ENCODE assay signal across 19 cellular contexts in genomic region chr2:179741317-179741716, GRCh38.
DNase-seq lines count a peak whose midpoint lies in the region; ATAC-seq, FAIRE-seq and TF ChIP-seq lines count a peak whose summit lies in the region.
"Had no signal": no experiment of that assay in that cellular context is flagged by ENCODE, and none has a peak within 500 bp of the region (broad histone marks: within the 10 kb centered on the region; RNA-seq: fewer than 3 reads in every experiment).

No MANE protein-coding gene starts in this region.

- no peak for DNase-seq in HepG2 (ENCODE audit: low spot score)
- no peak for DNase-seq in right lobe of liver
- DNase-seq in gastrocnemius medialis: peak; percentile 10 to 43
- no peak for DNase-seq in NCI-H2171 treated with DMSO at 0.1 percent for 48 hours (lab: John Stamatoyannopoulos, UW)
- no peak for DNase-seq in SIG-M5 treated with dmso at 0.1 percent for 504 hours (lab: John Stamatoyannopoulos, UW; ENCODE audit: unreplicated experiment)
- no peak for DNase-seq in NCI-H2107 (lab: John Stamatoyannopoulos, UW)
- DNase-seq: CD4-positive, CD25-positive, alpha-beta regulatory T cell; DMS53; HFFc6; MG63; NCI-H1092; NCI-H146; NCI-H2081; NCI-H2227 treated with DMSO at 0.1 percent for 48 hours; NCI-H524 treated with DMSO at 0.1 percent for 48 hours had no signal

- H2AFZ ChIP-seq in HepG2 (ENCODE audit: low read length): no peak overlapping the region

- TF ChIP-seq POLR2A in HepG2 (IDR thresholded peaks at IDR 0.05; ENCODE audit: insufficient read depth in 1 of 2, low read depth in 2 of 2, low read length in 2 of 2): no peak
- no peak for TF ChIP-seq POLR2A in right lobe of liver (IDR thresholded peaks at IDR 0.05)
- TF ChIP-seq POLR2A in gastroesophageal sphincter (IDR thresholded peaks at IDR 0.05): no peak
- no peak for TF ChIP-seq POLR2A in gastrocnemius medialis (IDR thresholded peaks at IDR 0.05)

- POLR2A ChIA-PET in HepG2 (lab: Yijun Ruan, JAX): no interaction called here

- TF ChIP-seq EP300 in HepG2 (IDR thresholded peaks at IDR 0.05; ENCODE audit: low read depth in 2 of 2, low read length in 2 of 2) (no peak), HepG2 (CRISPR knock-in tag; IDR thresholded peaks at IDR 0.05; ENCODE audit: borderline replicate concordance) (no peak), gastroesophageal sphincter (IDR thresholded peaks at IDR 0.05) (no peak)

- no peak for TF ChIP-seq RAD21 in HepG2 (CRISPR knock-in tag; IDR thresholded peaks at IDR 0.05)

- in situ Hi-C loops in HepG2 (cut with HindIII; ENCODE audit: extremely low pct_ligation_motif_present, low pct_unique_long_range_greater_than_20kb) (no loop called here), gastrocnemius medialis (cut with MboI; ENCODE audit: low sequenced_read_pairs in 4 of 4) (loop anchor here in 1 of 4 donors (5.0 kb wide), 1 partner anchor 319 kb away; no protein-coding TSS in a partner anchor)

- H3K27ac ChIP-seq in HepG2 (ENCODE audit: extremely low read length, insufficient read depth, low read length) (no peak overlapping the region), right lobe of liver (no peak overlapping the region), gastroesophageal sphincter (peak overlapping the region in 3 of 4 donors; percentile 10 to 77 (median 32)), gastrocnemius medialis (peak overlapping the region in 3 of 4 donors; percentile 42 to 50 (median 49))
- H3K27ac ChIP-seq: KMS-11 had no signal

- H3K9me3 ChIP-seq in HepG2 (ENCODE audit: low read length) (no peaks in the 10 kb centered on the region), right lobe of liver (no peaks in the 10 kb centered on the region), gastroesophageal sphincter (no peaks in the 10 kb centered on the region), gastrocnemius medialis (no peaks in the 10 kb centered on the region)
- H3K9me3 ChIP-seq: MG63 had no signal

- ATAC-seq in HepG2 (no peak), right lobe of liver (no peak), gastroesophageal sphincter (peak; percentile 95), gastrocnemius medialis (peak; percentile 94 to 99)
- ATAC-seq: Panc1 had no signal

- intact Hi-C loops in HepG2 (cut with micrococcal nuclease; ENCODE audit: unreplicated experiment) (no loop called here), right lobe of liver (cut with DNase I) (no loop called here), gastrocnemius medialis (cut with DNase I; ENCODE audit: low total_unique reads) (loop anchor here (5.0 to 10.0 kb wide), 2 partner anchors 149 to 517 kb away; no protein-coding TSS in a partner anchor)

- H3K4me1 ChIP-seq in HepG2 (ENCODE audit: insufficient read depth, low read length) (no peaks in the 10 kb centered on the region), right lobe of liver (peaks cover 0 to 8% (median 0%) of the 10 kb centered on the region in 4 donors), gastroesophageal sphincter (peaks cover 0 to 18% (median 4%) of the 10 kb centered on the region in 3 donors), gastrocnemius medialis (peaks cover 0 to 18% of the 10 kb centered on the region in 2 donors)

- no peaks in the 10 kb centered on the region for H3K79me2 ChIP-seq in HepG2 (ENCODE audit: insufficient read depth, low read length)

- H3K4me2 ChIP-seq in HepG2 (ENCODE audit: low read depth, low read length): no peak overlapping the region
- H3K4me2 ChIP-seq: KMS-11 had no signal

- no peaks in the 10 kb centered on the region for H3K27me3 ChIP-seq in HepG2 (ENCODE audit: control insufficient read depth in 1 of 2, insufficient read depth in 2 of 2, low read length in 2 of 2)
- no peaks in the 10 kb centered on the region for H3K27me3 ChIP-seq in right lobe of liver
- H3K27me3 ChIP-seq in gastroesophageal sphincter: no peaks in the 10 kb centered on the region
- no peaks in the 10 kb centered on the region for H3K27me3 ChIP-seq in gastrocnemius medialis
- H3K27me3 ChIP-seq: MG63 had no signal

- CTCF ChIA-PET in HepG2 (lab: Yijun Ruan, JAX; ENCODE audit: low intra/inter-chr PET ratio, low total read pairs): no interaction called here

- BruUV-seq in HepG2 (replicated peaks; lab: Mats Ljungman, UMichigan): no TSS peak

- no peaks in the 10 kb centered on the region for H3K36me3 ChIP-seq in HepG2 (replicated peaks in 1 of 2; ENCODE audit: control insufficient read depth in 1 of 2, insufficient read depth in 2 of 2, low read length in 2 of 2)
- H3K36me3 ChIP-seq in right lobe of liver: no peaks in the 10 kb centered on the region
- no peaks in the 10 kb centered on the region for H3K36me3 ChIP-seq in gastroesophageal sphincter
- no peaks in the 10 kb centered on the region for H3K36me3 ChIP-seq in gastrocnemius medialis
- H3K36me3 ChIP-seq: MG63 had no signal

- TF ChIP-seq CTCF in HepG2 (CRISPR knock-in tag; IDR thresholded peaks at IDR 0.05): no peak
- no peak for TF ChIP-seq CTCF in right lobe of liver (IDR thresholded peaks at IDR 0.05)
- no peak for TF ChIP-seq CTCF in gastroesophageal sphincter (IDR thresholded peaks at IDR 0.05)
- no peak for TF ChIP-seq CTCF in gastrocnemius medialis (IDR thresholded peaks at IDR 0.05 in 4 of 5, conservative IDR thresholded peaks at IDR 0.05 in 1 of 5)

- FAIRE-seq in HepG2 (lab: Jason Lieb, UNC): no peak
- FAIRE-seq: H54 had no signal

- H4K20me1 ChIP-seq in HepG2 (ENCODE audit: insufficient read depth, low read length): no peaks in the 10 kb centered on the region

- H3K9ac ChIP-seq in HepG2 (ENCODE audit: insufficient read depth, low read depth, low read length): no peak overlapping the region
- H3K9ac ChIP-seq: KMS-11 had no signal

- H3K4me3 ChIP-seq in HepG2 (replicated peaks in 1 of 3; ENCODE audit: insufficient read depth in 1 of 3, low read depth in 2 of 3, low read length in 3 of 3) (no peak overlapping the region), right lobe of liver (no peak overlapping the region), gastroesophageal sphincter (no peak overlapping the region), gastrocnemius medialis (no peak overlapping the region)
- H3K4me3 ChIP-seq: MG63 had no signal

TF ChIP-seq in HepG2, 621 proteins besides CTCF, POLR2A, EP300 and RAD21:
- TF ChIP-seq CEBPB (IDR thresholded peaks at IDR 0.05; ENCODE audit: borderline replicate concordance, low read depth, low read length): 0 out of 2 replicates have a peak, but pooled peaks have one; percentile 5
- TF ChIP-seq HHEX (CRISPR knock-in tag; IDR thresholded peaks at IDR 0.05): no peak

Comparison
In these comparisons a context has a peak if more than half of its experiments do, and no peak if none do; other contexts are left out.
1. ATAC-seq: peak in gastroesophageal sphincter (single experiment) and gastrocnemius medialis (2 of 2); none in HepG2 (single experiment) and right lobe of liver (0 of 4).
2. DNase-seq: peak in gastrocnemius medialis (2 of 2); none in HepG2 (single experiment), right lobe of liver (0 of 3), NCI-H2171 treated with DMSO at 0.1 percent for 48 hours (single experiment), SIG-M5 treated with dmso at 0.1 percent for 504 hours (single experiment) and NCI-H2107 (single experiment).
3. H3K27ac ChIP-seq: peak in gastroesophageal sphincter (3 of 4) and gastrocnemius medialis (3 of 4); none in HepG2 (single experiment) and right lobe of liver (0 of 3).